8 cellular contexts compared by ENCODE assay signal in the genomic region with DNA sequence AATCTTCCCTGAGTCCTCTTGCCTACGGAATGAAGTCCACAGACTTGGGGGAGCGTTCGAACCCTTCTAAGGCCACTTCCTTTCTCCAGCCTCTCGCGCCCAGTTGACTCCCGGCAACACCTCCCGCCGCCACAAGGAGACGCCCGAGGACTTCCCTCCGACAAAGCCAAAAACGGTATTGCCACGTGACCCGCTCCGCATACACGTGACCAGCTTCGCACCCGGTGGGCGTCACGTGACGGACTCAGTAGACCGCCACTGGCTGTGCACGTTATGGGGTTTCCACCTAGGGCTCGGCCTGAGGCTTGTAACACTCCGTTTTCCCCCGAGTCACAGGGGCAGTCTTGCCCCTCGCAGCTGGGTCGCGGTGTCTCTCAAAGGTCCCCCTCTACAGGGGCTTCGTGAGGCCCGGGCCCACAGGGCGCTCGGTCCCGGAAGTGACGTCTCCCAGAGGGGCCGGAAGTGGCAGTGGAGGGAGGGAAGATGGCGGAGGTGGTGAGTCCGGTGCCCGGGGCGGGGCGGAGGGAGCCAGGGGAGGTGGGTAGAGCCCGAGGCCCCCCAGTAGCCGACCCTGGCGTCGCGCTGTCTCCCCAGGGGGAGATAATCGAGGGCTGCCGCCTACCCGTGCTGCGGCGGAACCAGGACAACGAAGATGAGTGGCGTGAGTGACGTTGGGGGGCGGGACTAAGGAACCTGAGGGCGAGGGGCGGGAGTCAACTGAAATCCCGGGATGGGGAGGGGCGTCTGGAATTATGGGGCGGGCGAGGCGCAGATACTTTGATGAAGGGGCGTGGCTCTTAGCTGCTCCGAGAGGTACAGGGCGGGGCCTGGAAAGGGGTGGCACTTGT. TPM values are rescaled to one million over a fixed set of nuclear protein-coding genes. Genes with fewer than 3 reads are reported as not detected.
DNase-seq lines count a peak whose midpoint lies in the region; ATAC-seq and TF ChIP-seq lines count a peak whose summit lies in the region.

A gene (plus strand): TSS at position 468 of the 848 bp plus-strand sequence. CDS start 16 bp downstream, at position 484.

- H3K4me3 ChIP-seq in epithelial cell of proximal tubule (ENCODE audit: low read depth, low read length), result peak within 1 kb of the TSS; percentile 74

- H3K27me3 Mint-ChIP-seq in IgD-negative memory B cell, result no peaks in the 10 kb centered on the region

- peak; percentile 98 for TF ChIP-seq CTCF in epithelial cell of proximal tubule (conservative IDR thresholded peaks at IDR 0.05; ENCODE audit: low read depth, low read length)

- DNase-seq in DMS153 (lab: John Stamatoyannopoulos, UW) (peak; percentile 96), OCI-M1 (lab: John Stamatoyannopoulos, UW) (peak; percentile 99), activated T-cell treated with anti-CD3 and anti-CD28 coated beads for 4 hours (peak; percentile 96), epithelial cell of proximal tubule (ENCODE audit: low read depth) (peak; percentile 82), mucosa of gallbladder (ENCODE audit: low spot score) (peak; percentile 99)
- DNase-seq in stimulated activated CD8-positive, alpha-beta memory T cell treated with anti-CD3 and anti-CD28 coated beads, Interleukin-4, amount 100 ng/mL, for 4 hours (ENCODE audit: low read depth in 2 of 2, low spot score in 1 of 2), result peak; percentile 95 to 97

- peak; percentile 83 for ATAC-seq in GM21528 (IDR thresholded peaks at IDR 0.05; ENCODE audit: low FRiP score, unreplicated experiment)

- peaks cover 4% of the 10 kb centered on the region for H3K36me3 Mint-ChIP-seq in IgD-negative memory B cell

- peak within 1 kb of the TSS; percentile 96 to 99 (median 99) for H3K27ac Mint-ChIP-seq in IgD-negative memory B cell

- peak within 1 kb of the TSS; percentile 91 to 98 (median 96) for H3K4me3 Mint-ChIP-seq in IgD-negative memory B cell

- no peaks in the 10 kb centered on the region for H3K9me3 Mint-ChIP-seq in IgD-negative memory B cell

- H3K4me1 Mint-ChIP-seq in IgD-negative memory B cell, result peaks cover 9 to 24% (median 10%) of the 10 kb centered on the region in 3 donors

RNA-seq across cellular contexts. Expression of the gene that starts here (rescaled TPM):
- polyA plus RNA-seq in IgD-negative memory B cell, result 62.6 TPM
- total RNA-seq in epithelial cell of proximal tubule (47.2 and 72.2 TPM in 2 replicates), mucosa of gallbladder (74.7 TPM)

Comparison
In these comparisons a context has a peak if more than half of its experiments do, and no peak if none do; other contexts are left out.
1. Peak in every context shown above with its lines: DNase-seq, ATAC-seq and H3K4me3 ChIP-seq.